19 cellular contexts compared by ENCODE assay signal in the genomic region with DNA sequence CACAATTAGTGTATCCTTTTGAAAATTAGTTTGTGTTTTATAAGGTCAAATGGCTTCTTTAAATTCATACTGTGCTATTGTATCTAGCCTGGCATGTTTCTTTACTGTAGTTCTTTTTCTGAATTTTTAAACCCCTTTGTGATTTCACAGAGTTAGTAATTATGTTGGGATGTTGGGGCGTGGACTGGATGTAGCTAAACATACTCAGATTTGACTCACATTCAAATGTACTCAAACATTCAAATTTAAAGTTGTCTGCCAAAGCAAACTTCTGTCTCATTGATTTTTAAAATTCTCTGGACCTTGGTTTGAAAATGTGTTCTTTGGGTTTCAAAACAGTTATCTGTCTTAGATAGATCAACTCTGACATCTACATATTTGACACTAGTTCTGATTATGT. TPM values are rescaled to one million over a fixed set of nuclear protein-coding genes. Genes with fewer than 3 reads are reported as not detected.
DNase-seq lines count a peak whose midpoint lies in the region; TF ChIP-seq lines count a peak whose summit lies in the region.
"Had no signal": no experiment of that assay in that cellular context is flagged by ENCODE, and none has a peak within 500 bp of the region (broad histone marks: within the 10 kb centered on the region; RNA-seq: fewer than 3 reads in every experiment).

No MANE protein-coding gene starts in this region.

- H3K4me3 ChIP-seq in breast epithelium (no peak overlapping the region), smooth muscle cell (no peak overlapping the region)
- H3K4me3 ChIP-seq: dorsolateral prefrontal cortex, transverse colon had no signal

- no peaks in the 10 kb centered on the region for H3K4me1 ChIP-seq in breast epithelium
- no peaks in the 10 kb centered on the region for H3K4me1 ChIP-seq in smooth muscle cell (ENCODE audit: low read depth)

- POLR2A ChIA-PET in MCF 10A (lab: Yijun Ruan, JAX), result no interaction called here

- H3K9ac ChIP-seq in smooth muscle cell (ENCODE audit: low read depth), result no peak overlapping the region

- H3K4me3 Mint-ChIP-seq in MCF 10A (ENCODE audit: unreplicated experiment), result peak overlapping the region; percentile 39
- H3K4me3 Mint-ChIP-seq: activated T-cell treated with anti-CD3 and anti-CD28 coated beads, Interleukin-2, amount 50 U/mL, for 72 hours had no signal

- no peaks in the 10 kb centered on the region for H3K79me2 ChIP-seq in smooth muscle cell (ENCODE audit: low read depth)

- no peak overlapping the region for H2AFZ ChIP-seq in smooth muscle cell (ENCODE audit: low read depth)

- DNase-seq in MCF 10A (ENCODE audit: unreplicated experiment) (peak; percentile 17), breast epithelium (ENCODE audit: low spot score in 2 of 2) (no peak), fibroblast of peridontal ligament (ENCODE audit: extremely low read depth) (peak; percentile 75), smooth muscle cell (lab: John Stamatoyannopoulos, UW; ENCODE audit: unreplicated experiment) (no peak), T-helper 9 cell (no peak), NCI-H446 (lab: John Stamatoyannopoulos, UW) (no peak), NCI-H226 (no peak)
- DNase-seq: 8988T; activated CD4-positive, alpha-beta T cell treated with anti-CD3 and anti-CD28 coated beads, Interleukin-2, amount 50 U/mL, for 48 hours; activated T-cell treated with anti-CD3 and anti-CD28 coated beads, Interleukin-2, amount 50 U/mL, for 72 hours; amygdala; dorsolateral prefrontal cortex; GDM1; MM.1S; NCI-H2029 treated with DMSO at 0.1 percent for 48 hours; SHP77; stimulated activated CD4-positive, alpha-beta T cell treated with anti-CD3 and anti-CD28 coated beads, Interleukin-2, amount 100 ng/mL, for 24 hours; transverse colon had no signal

- H3K9me3 ChIP-seq in breast epithelium (no peaks in the 10 kb centered on the region), smooth muscle cell (replicated peaks; ENCODE audit: low read depth) (no peaks in the 10 kb centered on the region)
- H3K9me3 ChIP-seq: transverse colon had no signal

- intact Hi-C loops in MCF 10A (cut with micrococcal nuclease), result no loop called here
- intact Hi-C loops in breast epithelium (cut with DNase I; ENCODE audit: low total_unique reads), result loop anchor here (10.0 kb wide), 1 partner anchor 133 kb away; no protein-coding TSS in a partner anchor

- peaks cover 20% of the 10 kb centered on the region for H3K4me1 Mint-ChIP-seq in MCF 10A (ENCODE audit: insufficient read depth, unreplicated experiment)

- 89% methylated on average over 1 of the region's 1 CpG for WGBS in smooth muscle cell (ENCODE audit: low lambda C conversion rate)

- peak overlapping the region; percentile 46 for H3K27ac Mint-ChIP-seq in MCF 10A (ENCODE audit: low read depth, unreplicated experiment)
- H3K27ac Mint-ChIP-seq: activated T-cell treated with anti-CD3 and anti-CD28 coated beads, Interleukin-2, amount 50 U/mL, for 72 hours had no signal

- no peak for TF ChIP-seq POLR2A in breast epithelium (IDR thresholded peaks at IDR 0.05)

- CTCF ChIA-PET in MCF 10A (lab: Yijun Ruan, JAX), result interaction anchor here (0.7 kb wide), 1 partner anchor 1222 kb away, joined by 3 read pairs; no protein-coding TSS in a partner anchor

- no peaks in the 10 kb centered on the region for H3K9me3 Mint-ChIP-seq in MCF 10A (ENCODE audit: unreplicated experiment)

- H3K27me3 ChIP-seq in breast epithelium (no peaks in the 10 kb centered on the region), smooth muscle cell (ENCODE audit: low read depth) (no peaks in the 10 kb centered on the region)
- H3K27me3 ChIP-seq: transverse colon had no signal

- H4K20me1 ChIP-seq in smooth muscle cell (ENCODE audit: low read depth), result no peaks in the 10 kb centered on the region

- no peaks in the 10 kb centered on the region for H3K27me3 Mint-ChIP-seq in MCF 10A (ENCODE audit: insufficient read depth, unreplicated experiment)

- no peak for TF ChIP-seq CTCF in MCF 10A (IDR thresholded peaks at IDR 0.05; ENCODE audit: unreplicated experiment)
- no peak for TF ChIP-seq CTCF in breast epithelium (IDR thresholded peaks at IDR 0.05)
- TF ChIP-seq CTCF in VCaP (conservative IDR thresholded peaks at IDR 0.05), result no peak
- TF ChIP-seq CTCF in smooth muscle cell (IDR thresholded peaks at IDR 0.05; ENCODE audit: borderline replicate concordance, insufficient read depth, poor library complexity, severe bottlenecking), result no peak

- no peaks in the 10 kb centered on the region for H3F3A ChIP-seq in smooth muscle cell (ENCODE audit: low read depth)

- H3K36me3 Mint-ChIP-seq in MCF 10A (ENCODE audit: insufficient read depth, unreplicated experiment), result no peaks in the 10 kb centered on the region

- H3K27ac ChIP-seq in breast epithelium (no peak overlapping the region), VCaP (peak overlapping the region; percentile 62), smooth muscle cell (ENCODE audit: low read depth) (no peak overlapping the region)
- H3K27ac ChIP-seq: dorsolateral prefrontal cortex, transverse colon had no signal

- no peaks in the 10 kb centered on the region for H3K36me3 ChIP-seq in breast epithelium
- H3K36me3 ChIP-seq in smooth muscle cell (ENCODE audit: low read depth), result no peaks in the 10 kb centered on the region
- H3K36me3 ChIP-seq: transverse colon had no signal

- H3K4me2 ChIP-seq in smooth muscle cell, result peak overlapping the region; percentile 44

- BruUV-seq in MCF 10A (replicated peaks; lab: Mats Ljungman, UMichigan), result no TSS peak

RNA-seq across cellular contexts. Expression of a gene that starts 7.2 kb away (rescaled TPM):
- 66.6 and 117 TPM in 2 replicates for total RNA-seq in MCF 10A (2022)
- 10 to 100 TPM; 50.8 to 76.0 (median 74.7) TPM for total RNA-seq in breast epithelium
- total RNA-seq in smooth muscle cell, result 74.8 and 83.7 TPM in 2 replicates
- polyA plus RNA-seq in smooth muscle cell, result 61.9 and 80.4 TPM in 2 replicates

Comparison
In these comparisons a context has a peak if more than half of its experiments do, and no peak if none do; other contexts are left out.
1. DNase-seq: peak in MCF 10A (single experiment) and fibroblast of peridontal ligament (single experiment); none in breast epithelium (0 of 2), smooth muscle cell (single experiment), T-helper 9 cell (single experiment), NCI-H446 (0 of 2) and NCI-H226 (single experiment).